ENCODE assay signal across 1 cellular context in the genomic region with DNA sequence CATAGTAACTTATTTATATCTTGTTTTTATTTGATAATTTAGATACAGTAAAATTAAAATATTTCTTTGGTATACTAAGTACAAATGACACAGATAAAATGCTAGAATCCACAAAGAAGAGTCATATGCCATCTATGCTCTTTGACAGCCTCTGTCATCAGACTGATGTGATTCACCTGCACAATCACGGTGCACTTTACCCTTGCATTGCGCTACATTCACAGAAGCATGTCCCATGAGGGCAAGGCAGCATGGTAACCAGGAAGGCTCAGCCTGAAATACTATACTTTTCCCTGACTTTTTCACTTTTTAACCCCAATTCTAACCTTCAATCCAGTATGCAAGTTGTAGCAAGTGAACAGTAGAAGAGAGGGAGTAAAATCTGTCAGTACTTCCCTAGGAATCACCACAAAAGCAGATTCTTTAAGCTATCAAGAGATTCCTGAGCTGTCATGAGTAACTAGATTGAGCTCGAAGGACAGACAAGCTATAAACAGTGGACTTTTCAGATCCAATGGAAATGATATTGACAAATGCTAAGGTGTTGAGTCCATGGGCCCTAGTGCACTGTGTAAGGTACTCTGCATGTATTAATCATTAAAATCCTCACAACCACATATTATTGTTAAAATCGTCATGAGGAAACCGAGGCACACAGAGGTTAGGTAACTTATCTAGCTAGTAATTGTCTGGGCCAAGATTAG.
A peak's percentile ranks its signal among the peaks of the same experiment; 100 is the strongest.
TF ChIP-seq lines count a peak whose summit lies in the region.

No MANE protein-coding gene starts in this region.

TF ChIP-seq in HepG2, 621 proteins besides CTCF, POLR2A, EP300 and RAD21 (continued from another document):
- TF ChIP-seq, protein P1, sequence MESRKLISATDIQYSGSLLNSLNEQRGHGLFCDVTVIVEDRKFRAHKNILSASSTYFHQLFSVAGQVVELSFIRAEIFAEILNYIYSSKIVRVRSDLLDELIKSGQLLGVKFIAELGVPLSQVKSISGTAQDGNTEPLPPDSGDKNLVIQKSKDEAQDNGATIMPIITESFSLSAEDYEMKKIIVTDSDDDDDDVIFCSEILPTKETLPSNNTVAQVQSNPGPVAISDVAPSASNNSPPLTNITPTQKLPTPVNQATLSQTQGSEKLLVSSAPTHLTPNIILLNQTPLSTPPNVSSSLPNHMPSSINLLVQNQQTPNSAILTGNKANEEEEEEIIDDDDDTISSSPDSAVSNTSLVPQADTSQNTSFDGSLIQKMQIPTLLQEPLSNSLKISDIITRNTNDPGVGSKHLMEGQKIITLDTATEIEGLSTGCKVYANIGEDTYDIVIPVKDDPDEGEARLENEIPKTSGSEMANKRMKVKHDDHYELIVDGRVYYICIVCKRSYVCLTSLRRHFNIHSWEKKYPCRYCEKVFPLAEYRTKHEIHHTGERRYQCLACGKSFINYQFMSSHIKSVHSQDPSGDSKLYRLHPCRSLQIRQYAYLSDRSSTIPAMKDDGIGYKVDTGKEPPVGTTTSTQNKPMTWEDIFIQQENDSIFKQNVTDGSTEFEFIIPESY (CRISPR knock-in tag; IDR thresholded peaks at IDR 0.05) = peak; percentile 90
- TF ChIP-seq SP1 (IDR thresholded peaks at IDR 0.05) (no peak), SP1 (CRISPR knock-in tag; IDR thresholded peaks at IDR 0.05) (no peak), TCF12 (IDR thresholded peaks at IDR 0.05) (no peak), TCF12 (CRISPR knock-in tag; IDR thresholded peaks at IDR 0.05) (no peak), SAP130 (CRISPR knock-in tag; IDR thresholded peaks at IDR 0.05; ENCODE audit: low read depth) (peak; percentile 46; the same call in 1 of the 2 replicates), CEBPB (IDR thresholded peaks at IDR 0.05; ENCODE audit: borderline replicate concordance, low read depth, low read length) (peak; percentile 13; the same call in 1 of the 2 replicates), SRSF9 (IDR thresholded peaks at IDR 0.05; ENCODE audit: borderline replicate concordance, insufficient read depth, low read depth, low read length, poor library complexity, severe bottlenecking) (no peak), ZSCAN22 (CRISPR knock-in tag; IDR thresholded peaks at IDR 0.05) (0 out of 2 replicates have a peak, but pooled peaks have one; percentile 31), GATA4 (IDR thresholded peaks at IDR 0.05; ENCODE audit: borderline replicate concordance, low read depth) (no peak), SUZ12 (IDR thresholded peaks at IDR 0.05; ENCODE audit: low read depth, low read length) (no peak), ISL2 (CRISPR knock-in tag; IDR thresholded peaks at IDR 0.05) (no peak), FOSL2 (CRISPR knock-in tag; IDR thresholded peaks at IDR 0.05) (peak; percentile 53), TGIF2 (CRISPR knock-in tag; IDR thresholded peaks at IDR 0.05) (no peak)
- TF ChIP-seq, protein P2, sequence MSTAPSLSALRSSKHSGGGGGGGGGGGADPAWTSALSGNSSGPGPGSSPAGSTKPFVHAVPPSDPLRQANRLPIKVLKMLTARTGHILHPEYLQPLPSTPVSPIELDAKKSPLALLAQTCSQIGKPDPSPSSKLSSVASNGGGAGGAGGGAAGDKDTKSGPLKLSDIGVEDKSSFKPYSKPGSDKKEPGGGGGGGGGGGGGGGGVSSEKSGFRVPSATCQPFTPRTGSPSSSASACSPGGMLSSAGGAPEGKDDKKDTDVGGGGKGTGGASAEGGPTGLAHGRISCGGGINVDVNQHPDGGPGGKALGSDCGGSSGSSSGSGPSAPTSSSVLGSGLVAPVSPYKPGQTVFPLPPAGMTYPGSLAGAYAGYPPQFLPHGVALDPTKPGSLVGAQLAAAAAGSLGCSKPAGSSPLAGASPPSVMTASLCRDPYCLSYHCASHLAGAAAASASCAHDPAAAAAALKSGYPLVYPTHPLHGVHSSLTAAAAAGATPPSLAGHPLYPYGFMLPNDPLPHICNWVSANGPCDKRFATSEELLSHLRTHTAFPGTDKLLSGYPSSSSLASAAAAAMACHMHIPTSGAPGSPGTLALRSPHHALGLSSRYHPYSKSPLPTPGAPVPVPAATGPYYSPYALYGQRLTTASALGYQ (CRISPR knock-in tag; IDR thresholded peaks at IDR 0.05) = no peak
